ENCODE assay signal across 7 cellular contexts in genomic region chr6:158645064-158646022, GRCh38. TPM values are rescaled to one million over a fixed set of nuclear protein-coding genes. Genes with fewer than 3 reads are reported as not detected.
DNase-seq lines count a peak whose midpoint lies in the region; ATAC-seq and TF ChIP-seq lines count a peak whose summit lies in the region.

No MANE protein-coding gene starts in this region.

- peaks cover 12% of the 10 kb centered on the region for H3K27me3 ChIP-seq in GM23338 (ENCODE audit: insufficient read depth)
- H3K27me3 ChIP-seq in SU-DHL-6 (ENCODE audit: low read length) = no peaks in the 10 kb centered on the region
- no peaks in the 10 kb centered on the region for H3K27me3 ChIP-seq in trophoblast cell (ENCODE audit: insufficient read depth, low read length)

- TF ChIP-seq CTCF in GM23338 (conservative IDR thresholded peaks at IDR 0.05; ENCODE audit: low read depth in 2 of 2) (no peak), SU-DHL-6 (IDR thresholded peaks at IDR 0.05; ENCODE audit: insufficient read depth, low read length, poor library complexity, severe bottlenecking) (no peak), epithelial cell of proximal tubule (conservative IDR thresholded peaks at IDR 0.05; ENCODE audit: low read depth, low read length) (no peak)

- H3K4me2 ChIP-seq in GM23338 (peak overlapping the region; percentile 79), SU-DHL-6 (ENCODE audit: low read depth, low read length, poor library complexity, severe bottlenecking) (peak overlapping the region; percentile 81), trophoblast cell (ENCODE audit: low read length) (peak overlapping the region; percentile 84)

- H3K79me2 ChIP-seq in GM23338 (replicated peaks; ENCODE audit: insufficient read depth) = peaks cover 33% of the 10 kb centered on the region
- peaks cover 30% of the 10 kb centered on the region for H3K79me2 ChIP-seq in SU-DHL-6 (ENCODE audit: insufficient read depth, low read length)
- peaks cover 14% of the 10 kb centered on the region for H3K79me2 ChIP-seq in trophoblast cell (ENCODE audit: control insufficient read depth, insufficient read depth, low read length, poor library complexity)

- H3K36me3 Mint-ChIP-seq in GM23338 (ENCODE audit: low read depth) = peaks cover 7% of the 10 kb centered on the region; the same call in 1 of the 3 replicates

- peaks cover 20% of the 10 kb centered on the region; the same call in 1 of the 2 replicates for H4K20me1 ChIP-seq in GM23338 (replicated peaks; ENCODE audit: insufficient read depth)
- no peaks in the 10 kb centered on the region for H4K20me1 ChIP-seq in SU-DHL-6 (ENCODE audit: low read depth, low read length)

- WGBS in trophoblast cell (ENCODE audit: extremely low coverage, insufficient coverage, insufficient read length) = no CpG with 5 or more reads among the region's 21 CpGs

- peak overlapping the region; percentile 84 for H2BK120ac ChIP-seq in trophoblast cell (ENCODE audit: insufficient read depth, low read length, poor library complexity)

- H3K79me1 ChIP-seq in trophoblast cell (ENCODE audit: low read length) = peaks cover 15% of the 10 kb centered on the region

- peaks cover 22% of the 10 kb centered on the region for H3K4me1 Mint-ChIP-seq in GM23338

- no peaks in the 10 kb centered on the region for H3K9me2 ChIP-seq in GM23338 (ENCODE audit: insufficient read depth)
- H3K9me2 ChIP-seq in SU-DHL-6 (replicated peaks; ENCODE audit: insufficient read depth, low read length) = no peaks in the 10 kb centered on the region

- peak overlapping the region; percentile 25 for H3K4ac ChIP-seq in trophoblast cell (ENCODE audit: low read depth, low read length)

- H3F3A ChIP-seq in GM23338 (replicated peaks; ENCODE audit: low read depth) (no peaks in the 10 kb centered on the region), SU-DHL-6 (ENCODE audit: insufficient read depth) (0 out of 2 replicates have a peak, but pooled peaks cover 4% of the 10 kb centered on the region)

- H4K12ac ChIP-seq in trophoblast cell (ENCODE audit: low read depth, low read length) = peak overlapping the region; percentile 44

- no peak overlapping the region for H3K23ac ChIP-seq in trophoblast cell (ENCODE audit: low read length)

- DNase-seq in GM23338 (ENCODE audit: low spot score) = no peak
- no peak for DNase-seq in epithelial cell of proximal tubule (ENCODE audit: low read depth)
- peak; percentile 69 to 89 for DNase-seq in trophoblast cell
- no peak for DNase-seq in cerebellum (ENCODE audit: low spot score)
- no peak for DNase-seq in mucosa of gallbladder (ENCODE audit: low spot score)

- H3K4me1 ChIP-seq in GM23338 (ENCODE audit: insufficient read depth) (peaks cover 4% of the 10 kb centered on the region), trophoblast cell (ENCODE audit: control insufficient read depth in 1 of 2, insufficient read depth in 2 of 2, low read length in 2 of 2) (peaks cover 16 to 34% of the 10 kb centered on the region in 2 experiments)

- H4K91ac ChIP-seq in trophoblast cell (ENCODE audit: low read depth, low read length) = peak overlapping the region; percentile 73

- peak overlapping the region; percentile 65 for H2BK5ac ChIP-seq in trophoblast cell (ENCODE audit: low read depth, low read length, poor library complexity)

- ATAC-seq in GM23338 (no peak; the same call in 2 of the 3 replicates), GM21360 (IDR thresholded peaks at IDR 0.05; ENCODE audit: unreplicated experiment) (no peak)

- H3K4me3 ChIP-seq in GM23338 (peak overlapping the region; percentile 73), SU-DHL-6 (ENCODE audit: insufficient read depth, low read length, poor library complexity, severe bottlenecking) (peak overlapping the region; percentile 70), epithelial cell of proximal tubule (ENCODE audit: low read depth, low read length) (peak overlapping the region; percentile 95), trophoblast cell (ENCODE audit: low read depth, low read length) (peak overlapping the region; percentile 68)

- H3K9ac ChIP-seq in SU-DHL-6 (ENCODE audit: low read length) (peak overlapping the region; percentile 92), trophoblast cell (ENCODE audit: low read length) (no peak overlapping the region)

- H3K4me3 Mint-ChIP-seq in GM23338 = peak overlapping the region; percentile 89

- H3K9me3 ChIP-seq in SU-DHL-6 (ENCODE audit: insufficient read depth, low read length) (no peaks in the 10 kb centered on the region), trophoblast cell (ENCODE audit: insufficient read depth, low read depth, low read length) (no peaks in the 10 kb centered on the region)

- H3K27ac Mint-ChIP-seq in GM23338 = no peak overlapping the region

- no peaks in the 10 kb centered on the region for H3K36me3 ChIP-seq in GM23338 (ENCODE audit: insufficient read depth)
- H3K36me3 ChIP-seq in SU-DHL-6 (ENCODE audit: low read length) = no peaks in the 10 kb centered on the region
- H3K36me3 ChIP-seq in trophoblast cell (ENCODE audit: control insufficient read depth in 1 of 2, insufficient read depth in 2 of 2, low read length in 2 of 2) = peaks cover 0 to 3% of the 10 kb centered on the region in 2 experiments

- peaks cover 12% of the 10 kb centered on the region for H3K27me3 Mint-ChIP-seq in GM23338 (ENCODE audit: insufficient read depth, low read depth, poor library complexity)

- peak overlapping the region; percentile 94; the same call in 1 of the 2 replicates for H2AFZ ChIP-seq in GM23338
- H2AFZ ChIP-seq in SU-DHL-6 (ENCODE audit: low read depth, low read length, severe bottlenecking) = peak overlapping the region; percentile 96
- peak overlapping the region; percentile 79 for H2AFZ ChIP-seq in trophoblast cell (ENCODE audit: insufficient read depth, low read length, poor library complexity)

- no peaks in the 10 kb centered on the region for H3K9me3 Mint-ChIP-seq in GM23338

- H4K8ac ChIP-seq in trophoblast cell (ENCODE audit: low read depth, low read length) = peak overlapping the region; percentile 81

- peak overlapping the region; percentile 82 for H3K14ac ChIP-seq in trophoblast cell (ENCODE audit: low read length)

- peak overlapping the region; percentile 89 for H3K18ac ChIP-seq in trophoblast cell (ENCODE audit: low read length)

- H2AK5ac ChIP-seq in trophoblast cell (ENCODE audit: low read length) = peak overlapping the region; percentile 85

- no peak overlapping the region for H3K27ac ChIP-seq in GM23338 (ENCODE audit: low read depth)
- no peak overlapping the region for H3K27ac ChIP-seq in SU-DHL-6 (ENCODE audit: low read depth, low read length)
- H3K27ac ChIP-seq in trophoblast cell (ENCODE audit: low read depth, low read length) = peak overlapping the region; percentile 53

- H2BK12ac ChIP-seq in trophoblast cell (ENCODE audit: low read length) = peak overlapping the region; percentile 75

TF ChIP-seq in GM23338, 12 proteins besides CTCF, POLR2A, EP300 and RAD21 (continues in another document):
- TF ChIP-seq STAT1 (IDR thresholded peaks at IDR 0.05; ENCODE audit: unreplicated experiment) = no peak
- TF ChIP-seq CREB1 (CRISPR knock-in tag; IDR thresholded peaks at IDR 0.05; ENCODE audit: low read depth) = no peak

RNA-seq across cellular contexts. Expression of gene DYNLT1, which starts 0.8 kb away (rescaled TPM):
- total RNA-seq in GM23338 (2014; rRNA removed; shearing (Covaris generic)) = 60.9 and 71.6 TPM in 2 replicates
- polyA plus RNA-seq in GM23338 (2016; fragmentation: Nextera tagmentation; extraction: Ambion mirVana) = 235 and 241 TPM in 2 replicates
- 223 and 295 TPM in 2 replicates for total RNA-seq in epithelial cell of proximal tubule
- 244 and 246 TPM in 2 replicates for polyA plus RNA-seq in trophoblast cell (2013)
- total RNA-seq in cerebellum = 61.2 TPM
- 155 TPM for total RNA-seq in mucosa of gallbladder

RNA-seq across cellular contexts. Expression of gene SYTL3, which starts 4.5 kb away (rescaled TPM):
- 0.07 TPM in 1 of 2 replicates, not detected in the other for total RNA-seq in GM23338 (2014; rRNA removed; shearing (Covaris generic))
- polyA plus RNA-seq in GM23338 (2016; fragmentation: Nextera tagmentation; extraction: Ambion mirVana) = not detected in 2 replicates
- total RNA-seq in epithelial cell of proximal tubule = 8.5 and 11.0 TPM in 2 replicates
- 2.7 and 2.9 TPM in 2 replicates for polyA plus RNA-seq in trophoblast cell (2013)
- 2.4 TPM for total RNA-seq in cerebellum
- total RNA-seq in mucosa of gallbladder = 4.1 TPM

Comparison
In these comparisons a context has a peak if more than half of its experiments do, and no peak if none do; other contexts are left out.
1. DNase-seq: peak in trophoblast cell (2 of 2); none in GM23338 (single experiment), epithelial cell of proximal tubule (single experiment), cerebellum (single experiment) and mucosa of gallbladder (single experiment).
2. Peak in every context shown above with its lines, with median percentiles within 50 percentile points of each other: H2AFZ ChIP-seq, H3K4me2 ChIP-seq and H3K4me3 ChIP-seq.